1 cellular context compared by ENCODE assay signal in the genomic region with DNA sequence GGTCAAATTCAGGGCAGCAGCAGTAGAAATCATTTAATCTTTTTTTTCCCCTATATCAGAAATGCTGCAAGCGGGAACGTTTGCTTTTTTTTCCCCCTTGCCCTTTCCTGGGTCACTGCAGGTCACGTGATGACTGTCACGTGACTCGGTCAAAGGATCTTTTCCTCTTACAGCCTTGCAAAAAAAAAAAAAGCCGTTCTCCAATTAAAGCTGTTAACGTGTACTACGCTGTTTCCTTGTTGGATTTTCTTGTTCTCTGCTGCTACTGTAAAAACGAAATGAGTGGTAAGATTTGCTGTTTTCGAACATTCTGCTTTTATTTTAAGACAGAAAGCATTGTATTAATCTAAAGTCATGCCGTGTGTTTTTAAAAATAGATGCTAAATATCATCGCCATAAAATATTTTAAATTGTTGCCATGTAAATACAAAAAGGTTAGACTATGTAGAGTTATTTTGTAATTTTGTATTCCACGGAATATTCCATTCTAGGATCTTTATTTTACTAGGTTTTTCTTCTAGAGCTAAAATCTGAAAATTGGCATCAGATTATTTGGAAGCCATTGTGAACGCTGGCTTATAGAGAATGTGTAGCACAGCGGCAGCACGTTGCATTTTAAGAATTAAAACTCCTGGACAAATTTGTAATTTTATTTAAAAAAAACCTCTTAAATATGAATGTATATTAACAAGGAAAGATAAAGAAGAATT.
A peak's percentile ranks its signal among the peaks of the same experiment; 100 is the strongest.
TF ChIP-seq lines count a peak whose summit lies in the region.

No MANE protein-coding gene starts in this region.

TF ChIP-seq in GM12878, 131 proteins besides CTCF, POLR2A, EP300 and RAD21 (continued from another document and continues in another):
- TF ChIP-seq, protein P1, sequence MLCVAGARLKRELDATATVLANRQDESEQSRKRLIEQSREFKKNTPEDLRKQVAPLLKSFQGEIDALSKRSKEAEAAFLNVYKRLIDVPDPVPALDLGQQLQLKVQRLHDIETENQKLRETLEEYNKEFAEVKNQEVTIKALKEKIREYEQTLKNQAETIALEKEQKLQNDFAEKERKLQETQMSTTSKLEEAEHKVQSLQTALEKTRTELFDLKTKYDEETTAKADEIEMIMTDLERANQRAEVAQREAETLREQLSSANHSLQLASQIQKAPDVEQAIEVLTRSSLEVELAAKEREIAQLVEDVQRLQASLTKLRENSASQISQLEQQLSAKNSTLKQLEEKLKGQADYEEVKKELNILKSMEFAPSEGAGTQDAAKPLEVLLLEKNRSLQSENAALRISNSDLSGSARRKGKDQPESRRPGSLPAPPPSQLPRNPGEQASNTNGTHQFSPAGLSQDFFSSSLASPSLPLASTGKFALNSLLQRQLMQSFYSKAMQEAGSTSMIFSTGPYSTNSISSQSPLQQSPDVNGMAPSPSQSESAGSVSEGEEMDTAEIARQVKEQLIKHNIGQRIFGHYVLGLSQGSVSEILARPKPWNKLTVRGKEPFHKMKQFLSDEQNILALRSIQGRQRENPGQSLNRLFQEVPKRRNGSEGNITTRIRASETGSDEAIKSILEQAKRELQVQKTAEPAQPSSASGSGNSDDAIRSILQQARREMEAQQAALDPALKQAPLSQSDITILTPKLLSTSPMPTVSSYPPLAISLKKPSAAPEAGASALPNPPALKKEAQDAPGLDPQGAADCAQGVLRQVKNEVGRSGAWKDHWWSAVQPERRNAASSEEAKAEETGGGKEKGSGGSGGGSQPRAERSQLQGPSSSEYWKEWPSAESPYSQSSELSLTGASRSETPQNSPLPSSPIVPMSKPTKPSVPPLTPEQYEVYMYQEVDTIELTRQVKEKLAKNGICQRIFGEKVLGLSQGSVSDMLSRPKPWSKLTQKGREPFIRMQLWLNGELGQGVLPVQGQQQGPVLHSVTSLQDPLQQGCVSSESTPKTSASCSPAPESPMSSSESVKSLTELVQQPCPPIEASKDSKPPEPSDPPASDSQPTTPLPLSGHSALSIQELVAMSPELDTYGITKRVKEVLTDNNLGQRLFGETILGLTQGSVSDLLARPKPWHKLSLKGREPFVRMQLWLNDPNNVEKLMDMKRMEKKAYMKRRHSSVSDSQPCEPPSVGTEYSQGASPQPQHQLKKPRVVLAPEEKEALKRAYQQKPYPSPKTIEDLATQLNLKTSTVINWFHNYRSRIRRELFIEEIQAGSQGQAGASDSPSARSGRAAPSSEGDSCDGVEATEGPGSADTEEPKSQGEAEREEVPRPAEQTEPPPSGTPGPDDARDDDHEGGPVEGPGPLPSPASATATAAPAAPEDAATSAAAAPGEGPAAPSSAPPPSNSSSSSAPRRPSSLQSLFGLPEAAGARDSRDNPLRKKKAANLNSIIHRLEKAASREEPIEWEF (IDR thresholded peaks at IDR 0.05; ENCODE audit: insufficient replicate concordance, low read depth, low read length) = no peak
- TF ChIP-seq STAT3 (IDR thresholded peaks at IDR 0.05; ENCODE audit: low read depth, low read length) = peak; percentile 85; the same call in 1 of the 2 replicates
- TF ChIP-seq IKZF1 (conservative IDR thresholded peaks at IDR 0.05) = peak; percentile 56
- 0 out of 2 replicates have a peak, but pooled peaks have one; percentile 27 for TF ChIP-seq CBX5 (IDR thresholded peaks at IDR 0.05; ENCODE audit: low read depth)
- TF ChIP-seq TAF1 (IDR thresholded peaks at IDR 0.05; ENCODE audit: borderline replicate concordance, low read depth, low read length) = no peak
- no peak for TF ChIP-seq LARP7 (IDR thresholded peaks at IDR 0.05)
- TF ChIP-seq, protein P2, sequence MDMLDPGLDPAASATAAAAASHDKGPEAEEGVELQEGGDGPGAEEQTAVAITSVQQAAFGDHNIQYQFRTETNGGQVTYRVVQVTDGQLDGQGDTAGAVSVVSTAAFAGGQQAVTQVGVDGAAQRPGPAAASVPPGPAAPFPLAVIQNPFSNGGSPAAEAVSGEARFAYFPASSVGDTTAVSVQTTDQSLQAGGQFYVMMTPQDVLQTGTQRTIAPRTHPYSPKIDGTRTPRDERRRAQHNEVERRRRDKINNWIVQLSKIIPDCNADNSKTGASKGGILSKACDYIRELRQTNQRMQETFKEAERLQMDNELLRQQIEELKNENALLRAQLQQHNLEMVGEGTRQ (IDR thresholded peaks at IDR 0.05; ENCODE audit: borderline replicate concordance, low read depth, low read length) = peak; percentile 99
- TF ChIP-seq, protein P3, sequence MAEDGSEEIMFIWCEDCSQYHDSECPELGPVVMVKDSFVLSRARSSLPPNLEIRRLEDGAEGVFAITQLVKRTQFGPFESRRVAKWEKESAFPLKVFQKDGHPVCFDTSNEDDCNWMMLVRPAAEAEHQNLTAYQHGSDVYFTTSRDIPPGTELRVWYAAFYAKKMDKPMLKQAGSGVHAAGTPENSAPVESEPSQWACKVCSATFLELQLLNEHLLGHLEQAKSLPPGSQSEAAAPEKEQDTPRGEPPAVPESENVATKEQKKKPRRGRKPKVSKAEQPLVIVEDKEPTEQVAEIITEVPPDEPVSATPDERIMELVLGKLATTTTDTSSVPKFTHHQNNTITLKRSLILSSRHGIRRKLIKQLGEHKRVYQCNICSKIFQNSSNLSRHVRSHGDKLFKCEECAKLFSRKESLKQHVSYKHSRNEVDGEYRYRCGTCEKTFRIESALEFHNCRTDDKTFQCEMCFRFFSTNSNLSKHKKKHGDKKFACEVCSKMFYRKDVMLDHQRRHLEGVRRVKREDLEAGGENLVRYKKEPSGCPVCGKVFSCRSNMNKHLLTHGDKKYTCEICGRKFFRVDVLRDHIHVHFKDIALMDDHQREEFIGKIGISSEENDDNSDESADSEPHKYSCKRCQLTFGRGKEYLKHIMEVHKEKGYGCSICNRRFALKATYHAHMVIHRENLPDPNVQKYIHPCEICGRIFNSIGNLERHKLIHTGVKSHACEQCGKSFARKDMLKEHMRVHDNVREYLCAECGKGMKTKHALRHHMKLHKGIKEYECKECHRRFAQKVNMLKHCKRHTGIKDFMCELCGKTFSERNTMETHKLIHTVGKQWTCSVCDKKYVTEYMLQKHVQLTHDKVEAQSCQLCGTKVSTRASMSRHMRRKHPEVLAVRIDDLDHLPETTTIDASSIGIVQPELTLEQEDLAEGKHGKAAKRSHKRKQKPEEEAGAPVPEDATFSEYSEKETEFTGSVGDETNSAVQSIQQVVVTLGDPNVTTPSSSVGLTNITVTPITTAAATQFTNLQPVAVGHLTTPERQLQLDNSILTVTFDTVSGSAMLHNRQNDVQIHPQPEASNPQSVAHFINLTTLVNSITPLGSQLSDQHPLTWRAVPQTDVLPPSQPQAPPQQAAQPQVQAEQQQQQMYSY (CRISPR knock-in tag; IDR thresholded peaks at IDR 0.05) = peak; percentile 93
- TF ChIP-seq, protein P4, sequence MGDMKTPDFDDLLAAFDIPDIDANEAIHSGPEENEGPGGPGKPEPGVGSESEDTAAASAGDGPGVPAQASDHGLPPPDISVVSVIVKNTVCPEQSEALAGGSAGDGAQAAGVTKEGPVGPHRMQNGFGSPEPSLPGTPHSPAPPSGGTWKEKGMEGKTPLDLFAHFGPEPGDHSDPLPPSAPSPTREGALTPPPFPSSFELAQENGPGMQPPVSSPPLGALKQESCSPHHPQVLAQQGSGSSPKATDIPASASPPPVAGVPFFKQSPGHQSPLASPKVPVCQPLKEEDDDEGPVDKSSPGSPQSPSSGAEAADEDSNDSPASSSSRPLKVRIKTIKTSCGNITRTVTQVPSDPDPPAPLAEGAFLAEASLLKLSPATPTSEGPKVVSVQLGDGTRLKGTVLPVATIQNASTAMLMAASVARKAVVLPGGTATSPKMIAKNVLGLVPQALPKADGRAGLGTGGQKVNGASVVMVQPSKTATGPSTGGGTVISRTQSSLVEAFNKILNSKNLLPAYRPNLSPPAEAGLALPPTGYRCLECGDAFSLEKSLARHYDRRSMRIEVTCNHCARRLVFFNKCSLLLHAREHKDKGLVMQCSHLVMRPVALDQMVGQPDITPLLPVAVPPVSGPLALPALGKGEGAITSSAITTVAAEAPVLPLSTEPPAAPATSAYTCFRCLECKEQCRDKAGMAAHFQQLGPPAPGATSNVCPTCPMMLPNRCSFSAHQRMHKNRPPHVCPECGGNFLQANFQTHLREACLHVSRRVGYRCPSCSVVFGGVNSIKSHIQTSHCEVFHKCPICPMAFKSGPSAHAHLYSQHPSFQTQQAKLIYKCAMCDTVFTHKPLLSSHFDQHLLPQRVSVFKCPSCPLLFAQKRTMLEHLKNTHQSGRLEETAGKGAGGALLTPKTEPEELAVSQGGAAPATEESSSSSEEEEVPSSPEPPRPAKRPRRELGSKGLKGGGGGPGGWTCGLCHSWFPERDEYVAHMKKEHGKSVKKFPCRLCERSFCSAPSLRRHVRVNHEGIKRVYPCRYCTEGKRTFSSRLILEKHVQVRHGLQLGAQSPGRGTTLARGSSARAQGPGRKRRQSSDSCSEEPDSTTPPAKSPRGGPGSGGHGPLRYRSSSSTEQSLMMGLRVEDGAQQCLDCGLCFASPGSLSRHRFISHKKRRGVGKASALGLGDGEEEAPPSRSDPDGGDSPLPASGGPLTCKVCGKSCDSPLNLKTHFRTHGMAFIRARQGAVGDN (IDR thresholded peaks at IDR 0.05) = 0 out of 2 replicates have a peak, but pooled peaks have one; percentile 62
- TF ChIP-seq POLR2AphosphoS2 (IDR thresholded peaks at IDR 0.05; ENCODE audit: low read depth, low read length) = no peak
- TF ChIP-seq FOXM1 (IDR thresholded peaks at IDR 0.05; ENCODE audit: low read depth, low read length) = no peak
- TF ChIP-seq SUPT20H (IDR thresholded peaks at IDR 0.05; ENCODE audit: borderline replicate concordance, control insufficient read depth, low read depth, low read length) = no peak
- no peak for TF ChIP-seq EZH2 (IDR thresholded peaks at IDR 0.05; ENCODE audit: borderline replicate concordance, control insufficient read depth, low read depth, low read length)
- no peak for TF ChIP-seq MYB (IDR thresholded peaks at IDR 0.05; ENCODE audit: borderline replicate concordance, low read depth, low read length)
- TF ChIP-seq, protein P5, sequence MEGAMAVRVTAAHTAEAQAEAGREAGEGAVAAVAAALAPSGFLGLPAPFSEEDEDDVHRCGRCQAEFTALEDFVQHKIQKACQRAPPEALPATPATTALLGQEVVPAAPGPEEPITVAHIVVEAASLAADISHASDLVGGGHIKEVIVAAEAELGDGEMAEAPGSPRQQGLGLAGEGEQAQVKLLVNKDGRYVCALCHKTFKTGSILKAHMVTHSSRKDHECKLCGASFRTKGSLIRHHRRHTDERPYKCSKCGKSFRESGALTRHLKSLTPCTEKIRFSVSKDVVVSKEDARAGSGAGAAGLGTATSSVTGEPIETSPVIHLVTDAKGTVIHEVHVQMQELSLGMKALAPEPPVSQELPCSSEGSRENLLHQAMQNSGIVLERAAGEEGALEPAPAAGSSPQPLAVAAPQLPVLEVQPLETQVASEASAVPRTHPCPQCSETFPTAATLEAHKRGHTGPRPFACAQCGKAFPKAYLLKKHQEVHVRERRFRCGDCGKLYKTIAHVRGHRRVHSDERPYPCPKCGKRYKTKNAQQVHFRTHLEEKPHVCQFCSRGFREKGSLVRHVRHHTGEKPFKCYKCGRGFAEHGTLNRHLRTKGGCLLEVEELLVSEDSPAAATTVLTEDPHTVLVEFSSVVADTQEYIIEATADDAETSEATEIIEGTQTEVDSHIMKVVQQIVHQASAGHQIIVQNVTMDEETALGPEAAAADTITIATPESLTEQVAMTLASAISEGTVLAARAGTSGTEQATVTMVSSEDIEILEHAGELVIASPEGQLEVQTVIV (IDR thresholded peaks at IDR 0.05; ENCODE audit: borderline replicate concordance, partially characterized antibody) = no peak
- TF ChIP-seq RFX5 (IDR thresholded peaks at IDR 0.05; ENCODE audit: low read depth, low read length) = no peak
- no peak for TF ChIP-seq BCL11A (IDR thresholded peaks at IDR 0.05; ENCODE audit: low read depth, low read length)
- no peak for TF ChIP-seq ZNF207 (IDR thresholded peaks at IDR 0.05; ENCODE audit: borderline replicate concordance)
- TF ChIP-seq NBN (IDR thresholded peaks at IDR 0.05) = peak; percentile 35; the same call in 1 of the 2 replicates
- TF ChIP-seq CHD2 (IDR thresholded peaks at IDR 0.05; ENCODE audit: borderline replicate concordance, low read depth, low read length) = no peak
- no peak for TF ChIP-seq NFYA (IDR thresholded peaks at IDR 0.05; ENCODE audit: borderline replicate concordance, low read depth, low read length)
- no peak for TF ChIP-seq SMAD5 (IDR thresholded peaks at IDR 0.05; ENCODE audit: low read depth)
- TF ChIP-seq SIX5 (IDR thresholded peaks at IDR 0.05; ENCODE audit: low read depth, low read length, severe bottlenecking) = no peak
- no peak for TF ChIP-seq ASH2L (IDR thresholded peaks at IDR 0.05; ENCODE audit: borderline replicate concordance, low read depth)
- TF ChIP-seq, protein P6, sequence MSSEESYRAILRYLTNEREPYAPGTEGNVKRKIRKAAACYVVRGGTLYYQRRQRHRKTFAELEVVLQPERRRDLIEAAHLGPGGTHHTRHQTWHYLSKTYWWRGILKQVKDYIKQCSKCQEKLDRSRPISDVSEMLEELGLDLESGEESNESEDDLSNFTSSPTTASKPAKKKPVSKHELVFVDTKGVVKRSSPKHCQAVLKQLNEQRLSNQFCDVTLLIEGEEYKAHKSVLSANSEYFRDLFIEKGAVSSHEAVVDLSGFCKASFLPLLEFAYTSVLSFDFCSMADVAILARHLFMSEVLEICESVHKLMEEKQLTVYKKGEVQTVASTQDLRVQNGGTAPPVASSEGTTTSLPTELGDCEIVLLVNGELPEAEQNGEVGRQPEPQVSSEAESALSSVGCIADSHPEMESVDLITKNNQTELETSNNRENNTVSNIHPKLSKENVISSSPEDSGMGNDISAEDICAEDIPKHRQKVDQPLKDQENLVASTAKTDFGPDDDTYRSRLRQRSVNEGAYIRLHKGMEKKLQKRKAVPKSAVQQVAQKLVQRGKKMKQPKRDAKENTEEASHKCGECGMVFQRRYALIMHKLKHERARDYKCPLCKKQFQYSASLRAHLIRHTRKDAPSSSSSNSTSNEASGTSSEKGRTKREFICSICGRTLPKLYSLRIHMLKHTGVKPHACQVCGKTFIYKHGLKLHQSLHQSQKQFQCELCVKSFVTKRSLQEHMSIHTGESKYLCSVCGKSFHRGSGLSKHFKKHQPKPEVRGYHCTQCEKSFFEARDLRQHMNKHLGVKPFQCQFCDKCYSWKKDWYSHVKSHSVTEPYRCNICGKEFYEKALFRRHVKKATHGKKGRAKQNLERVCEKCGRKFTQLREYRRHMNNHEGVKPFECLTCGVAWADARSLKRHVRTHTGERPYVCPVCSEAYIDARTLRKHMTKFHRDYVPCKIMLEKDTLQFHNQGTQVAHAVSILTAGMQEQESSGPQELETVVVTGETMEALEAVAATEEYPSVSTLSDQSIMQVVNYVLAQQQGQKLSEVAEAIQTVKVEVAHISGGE (CRISPR knock-in tag; IDR thresholded peaks at IDR 0.05) = peak; percentile 72
- TF ChIP-seq GABPA (IDR thresholded peaks at IDR 0.05; ENCODE audit: low read depth) = peak; percentile 44; the same call in 1 of the 2 replicates
- 0 out of 2 replicates have a peak, but pooled peaks have one; percentile 22 for TF ChIP-seq PML (IDR thresholded peaks at IDR 0.05; ENCODE audit: low read length)
- TF ChIP-seq, protein P7, sequence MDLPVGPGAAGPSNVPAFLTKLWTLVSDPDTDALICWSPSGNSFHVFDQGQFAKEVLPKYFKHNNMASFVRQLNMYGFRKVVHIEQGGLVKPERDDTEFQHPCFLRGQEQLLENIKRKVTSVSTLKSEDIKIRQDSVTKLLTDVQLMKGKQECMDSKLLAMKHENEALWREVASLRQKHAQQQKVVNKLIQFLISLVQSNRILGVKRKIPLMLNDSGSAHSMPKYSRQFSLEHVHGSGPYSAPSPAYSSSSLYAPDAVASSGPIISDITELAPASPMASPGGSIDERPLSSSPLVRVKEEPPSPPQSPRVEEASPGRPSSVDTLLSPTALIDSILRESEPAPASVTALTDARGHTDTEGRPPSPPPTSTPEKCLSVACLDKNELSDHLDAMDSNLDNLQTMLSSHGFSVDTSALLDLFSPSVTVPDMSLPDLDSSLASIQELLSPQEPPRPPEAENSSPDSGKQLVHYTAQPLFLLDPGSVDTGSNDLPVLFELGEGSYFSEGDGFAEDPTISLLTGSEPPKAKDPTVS (IDR thresholded peaks at IDR 0.05; ENCODE audit: low read depth, low read length) = 0 out of 2 replicates have a peak, but pooled peaks have one; percentile 32
